ENCODE assay signal across 8 cellular contexts in the genomic region with DNA sequence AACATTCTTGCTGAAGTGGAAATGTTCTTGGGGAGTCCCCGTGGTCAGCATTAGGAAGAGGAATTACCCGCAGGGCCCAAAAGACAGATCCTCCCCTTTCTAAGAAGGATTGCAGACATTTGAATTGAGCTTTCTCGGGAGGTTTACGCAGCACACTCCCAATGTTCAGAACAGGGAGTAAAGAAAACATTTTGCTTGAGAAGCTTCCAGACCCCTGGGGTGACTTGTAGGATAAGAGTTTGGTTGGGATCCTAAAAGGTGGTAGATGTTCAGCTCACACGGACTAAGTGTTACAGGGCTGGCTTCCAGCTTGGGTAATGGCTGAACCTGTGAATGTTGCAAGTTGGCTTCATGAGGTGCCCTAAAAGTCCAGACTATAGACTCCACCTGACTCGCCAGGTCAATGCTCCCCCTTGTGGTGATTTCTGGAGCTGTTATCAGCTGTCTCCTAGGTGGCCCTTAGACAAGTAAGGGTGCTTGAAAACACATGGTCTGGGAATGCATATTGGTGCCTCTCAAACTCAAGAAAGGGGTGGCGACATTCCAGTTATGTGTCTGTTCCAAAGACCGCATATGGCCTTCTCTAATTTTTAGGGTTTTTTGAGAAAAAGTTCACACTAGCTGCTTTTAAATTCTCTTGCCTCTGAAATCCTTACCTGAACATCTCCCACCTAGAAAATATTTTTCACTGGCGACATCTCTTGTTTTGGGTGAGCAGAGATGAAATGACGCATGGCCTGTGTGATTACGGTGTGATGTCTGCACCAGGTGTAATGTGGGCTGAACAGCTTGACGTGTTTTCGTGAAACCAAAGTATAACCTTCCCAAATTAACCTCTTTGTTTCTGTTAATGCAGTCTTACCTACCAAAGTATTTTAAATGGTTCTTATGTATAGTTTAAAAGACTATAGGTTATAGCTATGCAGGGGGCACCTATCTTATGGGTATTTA.
A peak's percentile ranks its signal among the peaks of the same experiment; 100 is the strongest.
DNase-seq lines count a peak whose midpoint lies in the region; ATAC-seq and TF ChIP-seq lines count a peak whose summit lies in the region.

No MANE protein-coding gene starts in this region.

- H3K27ac ChIP-seq in transverse colon = no peak overlapping the region

- H3K27me3 ChIP-seq in transverse colon = no peaks in the 10 kb centered on the region

- intact Hi-C loops in transverse colon (cut with DNase I; ENCODE audit: low total_unique reads) = loop anchor here (5.0 kb wide), 1 partner anchor 125 kb away; no protein-coding TSS in a partner anchor

- no peak for TF ChIP-seq POLR2A in transverse colon (IDR thresholded peaks at IDR 0.05)

- in situ Hi-C loops in transverse colon (cut with MboI; ENCODE audit: low pct_ligation_motif_present in 1 of 4, low pct_unique_long_range_greater_than_20kb in 1 of 4, low sequenced_read_pairs in 3 of 4) = loop anchor here in 3 of 4 donors (5.0 to 25.0 kb wide), 4 partner anchors 310 to 548 kb away; a partner anchor contains a TSS

- ATAC-seq in GM18517 (IDR thresholded peaks at IDR 0.05; ENCODE audit: unreplicated experiment) (peak; percentile 77), HG03060 (IDR thresholded peaks at IDR 0.05; ENCODE audit: low read depth, unreplicated experiment) (peak; percentile 70)

- H3K9me3 ChIP-seq in transverse colon = no peaks in the 10 kb centered on the region

- H3K4me3 ChIP-seq in AG10803 (ENCODE audit: low read length) (no peak overlapping the region), transverse colon (no peak overlapping the region)

- TF ChIP-seq EP300 in transverse colon (IDR thresholded peaks at IDR 0.05; ENCODE audit: low read depth) = no peak

- DNase-seq in AG10803 (ENCODE audit: low read depth) = peak; percentile 49
- DNase-seq in NCI-H748 (lab: John Stamatoyannopoulos, UW; ENCODE audit: unreplicated experiment) = peak; percentile 52
- DNase-seq in activated CD8-positive, alpha-beta memory T cell treated with anti-CD3 and anti-CD28 coated beads, Interleukin-2, amount 50 U/mL, for 48 hours = peak; percentile 79
- DNase-seq in fibroblast of gingiva (ENCODE audit: low read depth) = peak; percentile 38
- DNase-seq in occipital lobe (lab: John Stamatoyannopoulos, UW) = peak; percentile 13
- DNase-seq in transverse colon = peak; percentile 76

- peak; percentile 92 for TF ChIP-seq CTCF in AG10803 (conservative IDR thresholded peaks at IDR 0.05; ENCODE audit: low read length)
- peak; percentile 72 to 77 (median 74) for TF ChIP-seq CTCF in transverse colon (IDR thresholded peaks at IDR 0.05)

- no peaks in the 10 kb centered on the region for H3K4me1 ChIP-seq in transverse colon

- WGBS in transverse colon (ENCODE audit: low coverage in 1 of 2), 2 donors = 71 to 75% methylated on average over 9 to 13 of the region's 13 CpGs

- H3K36me3 ChIP-seq in transverse colon = no peaks in the 10 kb centered on the region

Comparison
In these comparisons a context has a peak if more than half of its experiments do, and no peak if none do; other contexts are left out.
1. DNase-seq: peak in every context shown above with its lines; median percentile 79 in activated CD8-positive, alpha-beta memory T cell treated with anti-CD3 and anti-CD28 coated beads, Interleukin-2, amount 50 U/mL, for 48 hours; 76 in transverse colon; 52 in NCI-H748; 49 in AG10803; 38 in fibroblast of gingiva; 13 in occipital lobe.